ENCODE assay signal across 19 cellular contexts in genomic region chr17:16910341-16910740, GRCh38.
DNase-seq lines count a peak whose midpoint lies in the region; ATAC-seq and TF ChIP-seq lines count a peak whose summit lies in the region.
"Had no signal": no experiment of that assay in that cellular context is flagged by ENCODE, and none has a peak within 500 bp of the region (broad histone marks: within the 10 kb centered on the region; RNA-seq: fewer than 3 reads in every experiment).

No MANE protein-coding gene starts in this region.

- no peaks in the 10 kb centered on the region for H3K27me3 Mint-ChIP-seq in CD4-positive, alpha-beta T cell
- H3K27me3 Mint-ChIP-seq in endodermal cell (ENCODE audit: insufficient read depth) (no peaks in the 10 kb centered on the region), neural crest cell (ENCODE audit: low read depth) (no peaks in the 10 kb centered on the region)

- no peak overlapping the region for H3K27ac ChIP-seq in CD4-positive, alpha-beta T cell (ENCODE audit: low read depth, low read length)
- H3K27ac ChIP-seq in endodermal cell (ENCODE audit: low read depth, low read length) (no peak overlapping the region), mammary epithelial cell (ENCODE audit: insufficient read depth, low read depth, low read length) (no peak overlapping the region)
- H3K27ac ChIP-seq: 22Rv1 had no signal

- H2AFZ ChIP-seq in mammary epithelial cell (ENCODE audit: low read depth, low read length): no peak overlapping the region

- CTCF ChIA-PET in CD4-positive, alpha-beta T cell (lab: Charles Lee): no interaction called here
- CTCF ChIA-PET in mammary epithelial cell (lab: Charles Lee; ENCODE audit: low non-redundant PET): no interaction called here

- no peak overlapping the region for H3K9ac ChIP-seq in endodermal cell (ENCODE audit: extremely low read depth, low read length, poor library complexity, severe bottlenecking)
- no peak overlapping the region for H3K9ac ChIP-seq in mammary epithelial cell (ENCODE audit: insufficient read depth, low read length)

- no peak overlapping the region for H3K4me2 ChIP-seq in mammary epithelial cell (ENCODE audit: insufficient read depth, low read depth, low read length)

- POLR2A ChIA-PET in CD4-positive, alpha-beta T cell (lab: Charles Lee): no interaction called here

- H3K4me1 Mint-ChIP-seq in CD4-positive, alpha-beta T cell (ENCODE audit: low read depth): peaks cover 71% of the 10 kb centered on the region
- no peaks in the 10 kb centered on the region for H3K4me1 Mint-ChIP-seq in endodermal cell
- H3K4me1 Mint-ChIP-seq in neural crest cell: peaks cover 27% of the 10 kb centered on the region

- no peaks in the 10 kb centered on the region for H3K36me3 ChIP-seq in endodermal cell (ENCODE audit: control insufficient read depth, insufficient read depth, low read length)
- H3K36me3 ChIP-seq in mammary epithelial cell (ENCODE audit: insufficient read depth, low read length): no peaks in the 10 kb centered on the region
- H3K36me3 ChIP-seq: BE2C had no signal

- H3K79me2 ChIP-seq in mammary epithelial cell (ENCODE audit: insufficient read depth, low read length): no peaks in the 10 kb centered on the region

- no TSS peak for BruUV-seq in mammary epithelial cell (replicated peaks; lab: Mats Ljungman, UMichigan)

- intact Hi-C loops in CD4-positive, alpha-beta T cell (cut with DNase I, micrococcal nuclease): no loop called here
- intact Hi-C loops in mammary epithelial cell (cut with micrococcal nuclease): no loop called here

- H3K4me3 Mint-ChIP-seq in CD4-positive, alpha-beta T cell: no peak overlapping the region
- H3K4me3 Mint-ChIP-seq in endodermal cell (no peak overlapping the region), neural crest cell (no peak overlapping the region)
- H3K4me3 Mint-ChIP-seq: CD8-positive, alpha-beta memory T cell had no signal

- no peaks in the 10 kb centered on the region for H3K36me3 Mint-ChIP-seq in CD4-positive, alpha-beta T cell (ENCODE audit: low read depth)
- H3K36me3 Mint-ChIP-seq in endodermal cell (ENCODE audit: low read depth): no peaks in the 10 kb centered on the region
- H3K36me3 Mint-ChIP-seq in neural crest cell (ENCODE audit: low read depth): no peaks in the 10 kb centered on the region
- H3K36me3 Mint-ChIP-seq: CD8-positive, alpha-beta memory T cell had no signal

- dilution Hi-C loops in mammary epithelial cell (cut with HindIII; ENCODE audit: low sequenced_read_pairs): no loop called here

- ATAC-seq in CD4-positive, alpha-beta T cell (ENCODE audit: poor library complexity): no peak
- ATAC-seq in GM19463 (IDR thresholded peaks at IDR 0.05; ENCODE audit: unreplicated experiment): no peak
- ATAC-seq: HCT116, PC-3 had no signal

- H3K9me3 Mint-ChIP-seq in CD4-positive, alpha-beta T cell: no peaks in the 10 kb centered on the region
- H3K9me3 Mint-ChIP-seq in endodermal cell (no peaks in the 10 kb centered on the region), neural crest cell (no peaks in the 10 kb centered on the region)
- H3K9me3 Mint-ChIP-seq: CD8-positive, alpha-beta memory T cell had no signal

- no peaks in the 10 kb centered on the region for H4K20me1 ChIP-seq in mammary epithelial cell (ENCODE audit: insufficient read depth, low read length)

- no peaks in the 10 kb centered on the region for H3K9me3 ChIP-seq in CD4-positive, alpha-beta T cell (ENCODE audit: control insufficient read depth, low read length)
- no peaks in the 10 kb centered on the region for H3K9me3 ChIP-seq in endodermal cell (ENCODE audit: control insufficient read depth, low read length)
- no peaks in the 10 kb centered on the region for H3K9me3 ChIP-seq in mammary epithelial cell (replicated peaks; ENCODE audit: insufficient read depth, low read length)
- H3K9me3 ChIP-seq: BE2C had no signal

- DNase-seq in activated CD4-positive, alpha-beta T cell treated with anti-CD3 and anti-CD28 coated beads for 1 hour: peak; percentile 6
- no peak for DNase-seq in activated CD4-positive, alpha-beta T cell treated with anti-CD3 and anti-CD28 coated beads for 48 hours
- no peak for DNase-seq in CD4-positive, alpha-beta T cell
- DNase-seq in endodermal cell (peak; percentile 41), neural crest cell (ENCODE audit: low read depth, low spot score) (no peak), NCI-H82 treated with DMSO at 0.1 percent for 48 hours (lab: John Stamatoyannopoulos, UW; ENCODE audit: unreplicated experiment) (no peak), mammary epithelial cell (no peak)
- DNase-seq: BE2C; CD8-positive, alpha-beta memory T cell; DND-41; MV-4-11; NCI-H1436 treated with DMSO at 0.1 percent for 48 hours; NCI-H2029 treated with DMSO at 0.1 percent for 48 hours; NCI-H510A; NCI-H774; PC-3 had no signal

- in situ Hi-C loops in mammary epithelial cell (cut with MboI; ENCODE audit: low sequenced_read_pairs in 2 of 2): no loop called here

- peak overlapping the region; percentile 87 for H3K27ac Mint-ChIP-seq in CD4-positive, alpha-beta T cell
- no peak overlapping the region for H3K27ac Mint-ChIP-seq in endodermal cell
- peak overlapping the region; percentile 51 for H3K27ac Mint-ChIP-seq in neural crest cell (ENCODE audit: unreplicated experiment)

- H3K4me3 ChIP-seq in endodermal cell (ENCODE audit: low read length) (no peak overlapping the region), mammary epithelial cell (replicated peaks in 1 of 3; ENCODE audit: insufficient read depth in 1 of 3, low read depth in 2 of 3, low read length in 3 of 3) (no peak overlapping the region)

- H3K4me1 ChIP-seq in endodermal cell (ENCODE audit: control insufficient read depth, insufficient read depth, low read length) (no peaks in the 10 kb centered on the region), mammary epithelial cell (ENCODE audit: insufficient read depth, low read length) (no peaks in the 10 kb centered on the region)
- H3K4me1 ChIP-seq: BE2C had no signal

- WGBS in endodermal cell (ENCODE audit: insufficient coverage in 1 of 2, insufficient read length in 1 of 2), 2 experiments: 87 to 93% methylated on average over 8 of the region's 8 CpGs
- WGBS in mammary epithelial cell (ENCODE audit: low coverage, missing lambda C conversion rate): 67% methylated on average over 8 of the region's 8 CpGs

- TF ChIP-seq CTCF in CD4-positive, alpha-beta T cell (IDR thresholded peaks at IDR 0.05): no peak
- no peak for TF ChIP-seq CTCF in endodermal cell (conservative IDR thresholded peaks at IDR 0.05)
- TF ChIP-seq CTCF in neural crest cell (conservative IDR thresholded peaks at IDR 0.05): no peak
- TF ChIP-seq CTCF in mammary epithelial cell (conservative IDR thresholded peaks at IDR 0.05 in 1 of 2, IDR thresholded peaks at IDR 0.05 in 1 of 2; ENCODE audit: extremely low read depth in 1 of 2, insufficient read depth in 1 of 2, low read depth in 1 of 2, low read length in 2 of 2): no peak

- no peaks in the 10 kb centered on the region for H3K27me3 ChIP-seq in CD4-positive, alpha-beta T cell (ENCODE audit: control insufficient read depth, insufficient read depth, low read length)
- H3K27me3 ChIP-seq in endodermal cell (ENCODE audit: control insufficient read depth, insufficient read depth, low read length, poor library complexity, severe bottlenecking) (no peaks in the 10 kb centered on the region), mammary epithelial cell (ENCODE audit: insufficient read depth, low read length) (no peaks in the 10 kb centered on the region)
- H3K27me3 ChIP-seq: BE2C had no signal

Comparison
In these comparisons a context has a peak if more than half of its experiments do, and no peak if none do; other contexts are left out.
1. DNase-seq: peak in activated CD4-positive, alpha-beta T cell treated with anti-CD3 and anti-CD28 coated beads for 1 hour (single experiment) and endodermal cell (single experiment); none in activated CD4-positive, alpha-beta T cell treated with anti-CD3 and anti-CD28 coated beads for 48 hours (single experiment), CD4-positive, alpha-beta T cell (0 of 10), neural crest cell (single experiment), NCI-H82 treated with DMSO at 0.1 percent for 48 hours (single experiment) and mammary epithelial cell (single experiment).